In genomic region chrX:155967653-155968052, GRCh38 we compare ENCODE assay signal across 15 cellular contexts.
"Had no signal": no experiment of that assay in that cellular context is flagged by ENCODE, and none has a peak within 500 bp of the region (broad histone marks: within the 10 kb centered on the region; RNA-seq: fewer than 3 reads in every experiment).

No MANE protein-coding gene starts in this region.

- H3K4me3 Mint-ChIP-seq: activated CD4-positive, alpha-beta T cell treated with anti-CD3 and anti-CD28 coated beads, Interleukin-2, amount 10 ng/mL, durations not matched to agents 7 days and 5 days; activated CD8-positive, alpha-beta T cell treated with anti-CD3 and anti-CD28 coated beads for 36 hours; activated naive CD4-positive, alpha-beta T cell treated with anti-CD3 and anti-CD28 coated beads for 36 hours; activated naive CD8-positive, alpha-beta T cell; activated T-cell treated with anti-CD3 and anti-CD28 coated beads, Interleukin-2, amount 50 U/mL, for 4 hours; activated T-helper 17 cell treated with anti-CD3 and anti-CD28 coated beads, Interleukin-2, amount 50 U/mL, for 72 hours had no signal

- H3K4me3 ChIP-seq: K562 had no signal

- DNase-seq: activated CD4-positive, alpha-beta T cell treated with anti-CD3 and anti-CD28 coated beads, Interleukin-2, amount 10 ng/mL, durations not matched to agents 7 days and 5 days; activated CD4-positive, CD25-positive, alpha-beta regulatory T cell; activated CD8-positive, alpha-beta T cell treated with anti-CD3 and anti-CD28 coated beads for 36 hours; activated gamma-delta T cell; activated T-cell treated with anti-CD3 and anti-CD28 coated beads, Interleukin-2, amount 50 U/mL, for 4 hours; caudate nucleus; NCI-H1048; NCI-H187 treated with DMSO at 0.1 percent for 48 hours; NCI-H2081 treated with DMSO at 0.1 percent for 48 hours; NCI-H2171; T1000 had no signal

- H3K27ac Mint-ChIP-seq: activated CD4-positive, alpha-beta T cell treated with anti-CD3 and anti-CD28 coated beads, Interleukin-2, amount 10 ng/mL, durations not matched to agents 7 days and 5 days; activated CD8-positive, alpha-beta T cell treated with anti-CD3 and anti-CD28 coated beads for 36 hours; activated naive CD4-positive, alpha-beta T cell treated with anti-CD3 and anti-CD28 coated beads for 36 hours; activated naive CD8-positive, alpha-beta T cell; activated T-helper 17 cell treated with anti-CD3 and anti-CD28 coated beads, Interleukin-2, amount 50 U/mL, for 72 hours had no signal

- H3K4me1 Mint-ChIP-seq: activated T-helper 17 cell treated with anti-CD3 and anti-CD28 coated beads, Interleukin-2, amount 50 U/mL, for 72 hours had no signal
